ENCODE assay signal across 1 cellular context in the genomic region with DNA sequence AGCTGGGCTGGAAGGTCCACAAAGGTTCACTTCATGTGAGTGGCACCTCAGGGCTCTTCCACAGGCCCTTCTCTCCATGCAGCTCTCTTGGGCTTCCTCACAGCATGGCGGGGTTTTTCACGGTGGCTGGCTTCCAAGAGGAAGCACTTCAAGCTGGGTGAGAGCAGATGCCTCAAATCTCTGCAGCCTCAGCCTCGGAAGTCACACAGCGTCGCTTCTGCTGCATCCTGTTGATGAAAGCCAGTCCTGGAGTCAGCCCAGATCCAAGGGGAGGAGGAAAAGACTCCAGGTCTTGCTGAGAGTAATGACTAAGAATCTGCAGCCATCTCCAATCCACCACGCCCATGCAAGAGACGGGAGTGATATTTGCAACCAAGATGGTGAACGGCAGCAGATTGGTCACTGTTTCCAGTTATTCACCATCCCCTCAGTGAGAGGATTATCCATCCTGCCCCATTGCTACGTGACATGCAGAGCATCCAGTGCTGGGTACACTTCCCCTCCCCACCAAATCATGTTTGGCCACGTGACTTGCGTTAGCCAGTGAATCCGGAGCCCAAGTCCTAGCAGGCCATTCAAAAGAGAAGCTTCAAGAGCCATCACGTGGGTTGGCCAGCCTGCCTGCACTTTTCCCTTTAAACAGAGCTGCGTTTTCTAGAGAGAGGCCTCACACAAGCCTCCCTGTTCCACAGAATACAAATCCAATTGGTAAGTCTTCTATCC.
TF ChIP-seq lines count a peak whose summit lies in the region.

No MANE protein-coding gene starts in this region.

TF ChIP-seq in SK-N-SH, 30 proteins besides CTCF, POLR2A, EP300 and RAD21 (continued from another document):
- TF ChIP-seq, protein P1, sequence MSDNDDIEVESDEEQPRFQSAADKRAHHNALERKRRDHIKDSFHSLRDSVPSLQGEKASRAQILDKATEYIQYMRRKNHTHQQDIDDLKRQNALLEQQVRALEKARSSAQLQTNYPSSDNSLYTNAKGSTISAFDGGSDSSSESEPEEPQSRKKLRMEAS (IDR thresholded peaks at IDR 0.05; ENCODE audit: low read depth): no peak
TF ChIP-seq in SK-N-SH: peak in this region for 0.
